18 cellular contexts compared by ENCODE assay signal in the genomic region with DNA sequence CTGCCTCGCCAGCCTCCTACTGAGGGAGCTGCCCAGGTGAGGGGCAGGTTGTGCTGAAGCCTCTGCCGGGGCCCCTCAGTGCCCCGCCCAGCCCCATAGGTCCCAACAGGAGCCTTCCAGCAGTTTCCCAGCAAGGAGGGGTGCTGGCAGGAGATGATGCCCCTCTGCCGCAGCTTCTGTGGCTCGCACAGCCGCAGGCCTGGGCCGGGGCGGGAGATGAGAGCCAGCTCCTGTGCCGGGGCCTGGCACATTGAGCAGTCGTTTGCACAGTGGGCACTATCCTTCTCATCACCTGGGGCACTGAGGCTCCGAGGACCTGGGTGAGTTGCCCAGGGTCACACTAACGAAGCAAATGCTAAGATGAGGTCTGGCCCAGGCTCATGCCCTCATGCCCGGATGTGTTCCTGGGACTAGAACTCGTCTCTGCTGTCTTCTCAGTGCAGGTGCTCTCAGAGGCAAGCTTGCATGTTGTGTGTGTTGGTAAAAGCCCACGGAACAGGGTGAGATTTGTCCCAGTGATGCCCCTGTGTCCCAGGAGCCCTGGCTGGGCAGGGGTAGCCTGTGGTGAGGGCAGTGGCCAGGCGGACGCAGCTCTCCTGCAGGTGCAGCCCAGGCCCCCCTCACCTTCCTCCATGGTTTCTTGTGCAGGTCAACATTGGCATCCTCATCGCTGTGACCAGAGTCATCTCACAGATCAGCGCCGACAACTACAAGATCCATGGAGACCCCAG.
"Had no signal": no experiment of that assay in that cellular context is flagged by ENCODE, and none has a peak within 500 bp of the region (broad histone marks: within the 10 kb centered on the region; RNA-seq: fewer than 3 reads in every experiment).

No MANE protein-coding gene starts in this region.

- H3K36me3 ChIP-seq: breast epithelium, ovary, SJSA1, thyroid gland, uterus had no signal

- H3K27ac ChIP-seq: SJSA1, thyroid gland had no signal

- ATAC-seq: left colon had no signal

- DNase-seq: activated CD4-positive, alpha-beta T cell treated with anti-CD3 and anti-CD28 coated beads for 4 hours; activated CD8-positive, alpha-beta memory T cell treated with anti-CD3 and anti-CD28 coated beads, Interleukin-2, amount 50 U/mL, for 48 hours; activated CD8-positive, alpha-beta T cell treated with anti-CD3 and anti-CD28 coated beads, Interleukin-2, amount 10 ng/mL, durations not matched to agents 7 days and 5 days; activated effector memory CD4-positive, alpha-beta T cell treated with Interleukin-2 at 50 U/mL for 16 hours; activated T-cell treated with anti-CD3 and anti-CD28 coated beads, Interleukin-2, amount 50 U/mL, for 48 hours; cerebellar nuclear complex; cortex of kidney; effector memory CD4-positive, alpha-beta T cell; foreskin fibroblast; left colon; midbrain; stimulated activated naive B cell treated with anti-CD40 and anti-IgM and Interleukin-4, amounts not matched to agents 10 μg/mL and 1 μg/mL and 100 μg/mL, for 72 hours; T-helper 17 cell; thyroid gland; uterus had no signal

- H3K27me3 ChIP-seq: breast epithelium, ovary, SJSA1, thyroid gland, uterus had no signal

- H3K9me3 ChIP-seq: breast epithelium, ovary, SJSA1, thyroid gland, uterus had no signal

- H3K4me3 ChIP-seq: ovary, SJSA1, thyroid gland, uterus had no signal
